1 cellular context compared by ENCODE assay signal in genomic region chr7:39633563-39634550, GRCh38.
TF ChIP-seq lines count a peak whose summit lies in the region.

No MANE protein-coding gene starts in this region.

TF ChIP-seq in GM23338, 12 proteins besides CTCF, POLR2A, EP300 and RAD21 (continued from another document):
- TF ChIP-seq, protein P1, sequence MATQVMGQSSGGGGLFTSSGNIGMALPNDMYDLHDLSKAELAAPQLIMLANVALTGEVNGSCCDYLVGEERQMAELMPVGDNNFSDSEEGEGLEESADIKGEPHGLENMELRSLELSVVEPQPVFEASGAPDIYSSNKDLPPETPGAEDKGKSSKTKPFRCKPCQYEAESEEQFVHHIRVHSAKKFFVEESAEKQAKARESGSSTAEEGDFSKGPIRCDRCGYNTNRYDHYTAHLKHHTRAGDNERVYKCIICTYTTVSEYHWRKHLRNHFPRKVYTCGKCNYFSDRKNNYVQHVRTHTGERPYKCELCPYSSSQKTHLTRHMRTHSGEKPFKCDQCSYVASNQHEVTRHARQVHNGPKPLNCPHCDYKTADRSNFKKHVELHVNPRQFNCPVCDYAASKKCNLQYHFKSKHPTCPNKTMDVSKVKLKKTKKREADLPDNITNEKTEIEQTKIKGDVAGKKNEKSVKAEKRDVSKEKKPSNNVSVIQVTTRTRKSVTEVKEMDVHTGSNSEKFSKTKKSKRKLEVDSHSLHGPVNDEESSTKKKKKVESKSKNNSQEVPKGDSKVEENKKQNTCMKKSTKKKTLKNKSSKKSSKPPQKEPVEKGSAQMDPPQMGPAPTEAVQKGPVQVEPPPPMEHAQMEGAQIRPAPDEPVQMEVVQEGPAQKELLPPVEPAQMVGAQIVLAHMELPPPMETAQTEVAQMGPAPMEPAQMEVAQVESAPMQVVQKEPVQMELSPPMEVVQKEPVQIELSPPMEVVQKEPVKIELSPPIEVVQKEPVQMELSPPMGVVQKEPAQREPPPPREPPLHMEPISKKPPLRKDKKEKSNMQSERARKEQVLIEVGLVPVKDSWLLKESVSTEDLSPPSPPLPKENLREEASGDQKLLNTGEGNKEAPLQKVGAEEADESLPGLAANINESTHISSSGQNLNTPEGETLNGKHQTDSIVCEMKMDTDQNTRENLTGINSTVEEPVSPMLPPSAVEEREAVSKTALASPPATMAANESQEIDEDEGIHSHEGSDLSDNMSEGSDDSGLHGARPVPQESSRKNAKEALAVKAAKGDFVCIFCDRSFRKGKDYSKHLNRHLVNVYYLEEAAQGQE (IDR thresholded peaks at IDR 0.05; ENCODE audit: unreplicated experiment): no peak
- no peak for TF ChIP-seq ZNF331 (CRISPR knock-in tag; IDR thresholded peaks at IDR 0.05; ENCODE audit: low read depth)
- TF ChIP-seq CREB1 (CRISPR knock-in tag; IDR thresholded peaks at IDR 0.05; ENCODE audit: low read depth): no peak
- no peak for TF ChIP-seq ETS1 (IDR thresholded peaks at IDR 0.05)
- no peak for TF ChIP-seq POLR2AphosphoS5 (IDR thresholded peaks at IDR 0.05; ENCODE audit: low read depth)
- TF ChIP-seq STAT1 (IDR thresholded peaks at IDR 0.05; ENCODE audit: unreplicated experiment): no peak
- TF ChIP-seq JUNB (IDR thresholded peaks at IDR 0.05; ENCODE audit: unreplicated experiment): no peak
- TF ChIP-seq NANOG (IDR thresholded peaks at IDR 0.05; ENCODE audit: borderline replicate concordance): no peak
